20 cellular contexts compared by ENCODE assay signal in the genomic region with DNA sequence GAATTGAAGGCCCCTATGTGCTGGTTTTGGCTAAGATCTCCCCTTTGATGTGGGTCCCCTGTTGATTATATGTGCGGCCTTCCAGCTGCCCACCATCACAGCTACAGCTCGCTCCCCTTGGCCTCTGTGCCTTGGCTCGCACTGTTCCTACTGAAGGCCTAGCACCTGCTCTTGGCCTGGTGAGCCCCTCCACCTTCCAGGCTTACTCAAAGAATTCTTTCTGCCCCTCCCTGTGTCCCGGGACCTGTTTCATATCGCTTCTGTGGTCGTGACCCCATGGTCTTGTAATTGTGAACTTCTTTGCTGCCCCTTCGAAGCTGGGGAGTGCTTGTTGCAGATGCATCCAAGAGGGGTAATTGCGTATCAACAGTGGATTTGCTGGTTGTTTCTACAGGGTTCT.
"Had no signal": no experiment of that assay in that cellular context is flagged by ENCODE, and none has a peak within 500 bp of the region (broad histone marks: within the 10 kb centered on the region; RNA-seq: fewer than 3 reads in every experiment).

No MANE protein-coding gene starts in this region.

- H3K4me3 Mint-ChIP-seq: activated T-cell treated with anti-CD3 and anti-CD28 coated beads, Interleukin-2, amount 50 U/mL, for 72 hours; memory B cell; naive B cell; stimulated activated naive CD8-positive, alpha-beta T cell treated with anti-CD3 and anti-CD28 coated beads, Interleukin-15, Interleukin-2, amounts not matched to agents 100 ng/mL and 50 ng/mL, for 24 hours had no signal

- H3K4me3 ChIP-seq: hepatocyte, mucosa of descending colon, pancreas, sigmoid colon, tibial nerve had no signal

- H3K9me3 ChIP-seq: mucosa of descending colon, neutrophil, pancreas, sigmoid colon, tibial nerve had no signal

- FAIRE-seq: astrocyte, bronchial epithelial cell, pancreas had no signal

- H3K9me3 Mint-ChIP-seq: activated T-cell treated with anti-CD3 and anti-CD28 coated beads, Interleukin-2, amount 50 U/mL, for 72 hours; memory B cell; naive B cell; stimulated activated naive CD8-positive, alpha-beta T cell treated with anti-CD3 and anti-CD28 coated beads, Interleukin-15, Interleukin-2, amounts not matched to agents 100 ng/mL and 50 ng/mL, for 24 hours had no signal

- H3K27me3 ChIP-seq: hepatocyte, neutrophil, pancreas, sigmoid colon, tibial nerve had no signal

- H2AFZ ChIP-seq: hepatocyte had no signal

- H3K4me2 ChIP-seq: hepatocyte had no signal

- ATAC-seq: activated T-cell treated with anti-CD3 and anti-CD28 coated beads, Interleukin-2, amount 50 U/mL, for 72 hours; mucosa of descending colon; pancreas had no signal

- H3K27ac ChIP-seq: hepatocyte, neutrophil, pancreas, VCaP had no signal

- DNase-seq: activated CD4-positive, CD25-positive, alpha-beta regulatory T cell treated with anti-CD3 and anti-CD28 coated beads, Interleukin-2, amount 50 U/mL, for 72 hours; activated effector memory CD4-positive, alpha-beta T cell treated with anti-CD3 and anti-CD28 coated beads, Interleukin-2, amount 50 U/mL, for 16 hours; activated naive CD4-positive, alpha-beta T cell treated with anti-CD3 and anti-CD28 coated beads, Interleukin-2, amount 50 U/mL, for 16 hours; activated T-cell treated with anti-CD3 and anti-CD28 coated beads, Interleukin-2, amount 50 U/mL, for 72 hours; effector memory CD4-positive, alpha-beta T cell; mucosa of descending colon; naive B cell; pancreas; sigmoid colon; stimulated activated CD4-positive, alpha-beta T cell treated with anti-CD3 and anti-CD28 coated beads, Interleukin-12 subunit alpha, Interleukin-12 subunit beta, amount 100 ng/mL, for 4 hours; stimulated activated CD4-positive, alpha-beta T cell treated with anti-CD3 and anti-CD28 coated beads, Interleukin-2, amount 100 ng/mL, for 24 hours; T-helper 2 cell had no signal

- H3K27ac Mint-ChIP-seq: activated T-cell treated with anti-CD3 and anti-CD28 coated beads, Interleukin-2, amount 50 U/mL, for 72 hours; naive B cell had no signal

- H3K27me3 Mint-ChIP-seq: memory B cell; naive B cell; stimulated activated naive CD8-positive, alpha-beta T cell treated with anti-CD3 and anti-CD28 coated beads, Interleukin-15, Interleukin-2, amounts not matched to agents 100 ng/mL and 50 ng/mL, for 24 hours had no signal
